1 cellular context compared by ENCODE assay signal in genomic region chr5:32436553-32437262, GRCh38.
TF ChIP-seq lines count a peak whose summit lies in the region.

No MANE protein-coding gene starts in this region.

TF ChIP-seq in K562, 482 proteins besides CTCF, POLR2A, EP300 and RAD21 (continued from another document):
- TF ChIP-seq, protein P1, sequence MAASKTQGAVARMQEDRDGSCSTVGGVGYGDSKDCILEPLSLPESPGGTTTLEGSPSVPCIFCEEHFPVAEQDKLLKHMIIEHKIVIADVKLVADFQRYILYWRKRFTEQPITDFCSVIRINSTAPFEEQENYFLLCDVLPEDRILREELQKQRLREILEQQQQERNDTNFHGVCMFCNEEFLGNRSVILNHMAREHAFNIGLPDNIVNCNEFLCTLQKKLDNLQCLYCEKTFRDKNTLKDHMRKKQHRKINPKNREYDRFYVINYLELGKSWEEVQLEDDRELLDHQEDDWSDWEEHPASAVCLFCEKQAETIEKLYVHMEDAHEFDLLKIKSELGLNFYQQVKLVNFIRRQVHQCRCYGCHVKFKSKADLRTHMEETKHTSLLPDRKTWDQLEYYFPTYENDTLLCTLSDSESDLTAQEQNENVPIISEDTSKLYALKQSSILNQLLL (CRISPR knock-in tag; IDR thresholded peaks at IDR 0.05; ENCODE audit: borderline replicate concordance): no peak
- TF ChIP-seq NEUROD1 (IDR thresholded peaks at IDR 0.05; ENCODE audit: borderline replicate concordance, low read depth, low read length, partially characterized antibody): no peak
- TF ChIP-seq, protein P2, sequence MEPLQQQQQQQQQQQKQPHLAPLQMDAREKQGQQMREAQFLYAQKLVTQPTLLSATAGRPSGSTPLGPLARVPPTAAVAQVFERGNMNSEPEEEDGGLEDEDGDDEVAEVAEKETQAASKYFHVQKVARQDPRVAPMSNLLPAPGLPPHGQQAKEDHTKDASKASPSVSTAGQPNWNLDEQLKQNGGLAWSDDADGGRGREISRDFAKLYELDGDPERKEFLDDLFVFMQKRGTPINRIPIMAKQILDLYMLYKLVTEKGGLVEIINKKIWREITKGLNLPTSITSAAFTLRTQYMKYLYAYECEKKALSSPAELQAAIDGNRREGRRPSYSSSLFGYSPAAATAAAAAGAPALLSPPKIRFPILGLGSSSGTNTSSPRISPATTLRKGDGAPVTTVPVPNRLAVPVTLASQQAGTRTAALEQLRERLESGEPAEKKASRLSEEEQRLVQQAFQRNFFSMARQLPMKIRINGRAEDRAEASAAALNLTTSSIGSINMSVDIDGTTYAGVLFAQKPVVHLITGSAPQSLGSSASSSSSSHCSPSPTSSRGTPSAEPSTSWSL (CRISPR knock-in tag; IDR thresholded peaks at IDR 0.05; ENCODE audit: borderline replicate concordance): no peak
- TF ChIP-seq ZNF311 (CRISPR knock-in tag; IDR thresholded peaks at IDR 0.05): no peak
- TF ChIP-seq, protein P3, sequence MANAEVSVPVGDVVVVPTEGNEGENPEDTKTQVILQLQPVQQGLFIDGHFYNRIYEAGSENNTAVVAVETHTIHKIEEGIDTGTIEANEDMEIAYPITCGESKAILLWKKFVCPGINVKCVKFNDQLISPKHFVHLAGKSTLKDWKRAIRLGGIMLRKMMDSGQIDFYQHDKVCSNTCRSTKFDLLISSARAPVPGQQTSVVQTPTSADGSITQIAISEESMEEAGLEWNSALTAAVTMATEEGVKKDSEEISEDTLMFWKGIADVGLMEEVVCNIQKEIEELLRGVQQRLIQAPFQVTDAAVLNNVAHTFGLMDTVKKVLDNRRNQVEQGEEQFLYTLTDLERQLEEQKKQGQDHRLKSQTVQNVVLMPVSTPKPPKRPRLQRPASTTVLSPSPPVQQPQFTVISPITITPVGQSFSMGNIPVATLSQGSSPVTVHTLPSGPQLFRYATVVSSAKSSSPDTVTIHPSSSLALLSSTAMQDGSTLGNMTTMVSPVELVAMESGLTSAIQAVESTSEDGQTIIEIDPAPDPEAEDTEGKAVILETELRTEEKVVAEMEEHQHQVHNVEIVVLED (CRISPR knock-in tag; IDR thresholded peaks at IDR 0.05): no peak
- TF ChIP-seq, protein P4, sequence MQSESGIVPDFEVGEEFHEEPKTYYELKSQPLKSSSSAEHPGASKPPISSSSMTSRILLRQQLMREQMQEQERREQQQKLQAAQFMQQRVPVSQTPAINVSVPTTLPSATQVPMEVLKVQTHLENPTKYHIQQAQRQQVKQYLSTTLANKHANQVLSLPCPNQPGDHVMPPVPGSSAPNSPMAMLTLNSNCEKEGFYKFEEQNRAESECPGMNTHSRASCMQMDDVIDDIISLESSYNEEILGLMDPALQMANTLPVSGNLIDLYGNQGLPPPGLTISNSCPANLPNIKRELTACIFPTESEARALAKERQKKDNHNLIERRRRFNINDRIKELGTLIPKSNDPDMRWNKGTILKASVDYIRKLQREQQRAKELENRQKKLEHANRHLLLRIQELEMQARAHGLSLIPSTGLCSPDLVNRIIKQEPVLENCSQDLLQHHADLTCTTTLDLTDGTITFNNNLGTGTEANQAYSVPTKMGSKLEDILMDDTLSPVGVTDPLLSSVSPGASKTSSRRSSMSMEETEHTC (IDR thresholded peaks at IDR 0.05): no peak
- TF ChIP-seq MCM3 (IDR thresholded peaks at IDR 0.05): no peak
- TF ChIP-seq RNF2 (IDR thresholded peaks at IDR 0.05): no peak
- no peak for TF ChIP-seq PHB (CRISPR knock-in tag; IDR thresholded peaks at IDR 0.05)
- no peak for TF ChIP-seq ZFP30 (CRISPR knock-in tag; IDR thresholded peaks at IDR 0.05; ENCODE audit: borderline replicate concordance)
- TF ChIP-seq MCM2 (IDR thresholded peaks at IDR 0.05; ENCODE audit: low read depth): no peak
- TF ChIP-seq, protein P5, sequence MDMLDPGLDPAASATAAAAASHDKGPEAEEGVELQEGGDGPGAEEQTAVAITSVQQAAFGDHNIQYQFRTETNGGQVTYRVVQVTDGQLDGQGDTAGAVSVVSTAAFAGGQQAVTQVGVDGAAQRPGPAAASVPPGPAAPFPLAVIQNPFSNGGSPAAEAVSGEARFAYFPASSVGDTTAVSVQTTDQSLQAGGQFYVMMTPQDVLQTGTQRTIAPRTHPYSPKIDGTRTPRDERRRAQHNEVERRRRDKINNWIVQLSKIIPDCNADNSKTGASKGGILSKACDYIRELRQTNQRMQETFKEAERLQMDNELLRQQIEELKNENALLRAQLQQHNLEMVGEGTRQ (CRISPR knock-in tag; IDR thresholded peaks at IDR 0.05): no peak
- TF ChIP-seq HMG20B (CRISPR knock-in tag; IDR thresholded peaks at IDR 0.05): no peak
